21 cellular contexts compared by ENCODE assay signal in the genomic region with DNA sequence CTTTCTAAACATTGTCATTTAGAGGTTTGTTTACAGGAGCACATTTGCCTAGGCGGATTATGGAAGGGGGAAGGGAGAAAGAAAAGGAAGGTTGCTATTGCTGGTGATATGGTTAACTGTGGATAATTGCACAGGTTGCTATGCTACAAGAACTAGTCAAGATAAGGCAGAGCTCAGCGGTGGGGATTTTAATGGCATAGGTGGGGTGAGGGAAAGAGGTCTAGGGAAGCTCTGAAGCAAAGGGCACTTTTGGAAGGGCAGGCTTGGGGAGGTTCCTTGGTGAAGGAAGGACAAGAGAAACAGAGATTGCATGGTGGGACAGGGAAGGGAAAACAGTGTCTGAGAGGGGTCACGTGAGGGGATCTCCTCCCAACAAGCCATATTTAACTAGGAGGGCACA. TPM values are rescaled to one million over a fixed set of nuclear protein-coding genes. Genes with fewer than 3 reads are reported as not detected.
DNase-seq lines count a peak whose midpoint lies in the region; ATAC-seq, FAIRE-seq and TF ChIP-seq lines count a peak whose summit lies in the region.
"Had no signal": no experiment of that assay in that cellular context is flagged by ENCODE, and none has a peak within 500 bp of the region (broad histone marks: within the 10 kb centered on the region; RNA-seq: fewer than 3 reads in every experiment).

No MANE protein-coding gene starts in this region.

- peaks cover 13% of the 10 kb centered on the region for H3K4me1 Mint-ChIP-seq in GM23338
- H3K4me1 Mint-ChIP-seq in nephron: peaks cover 16% of the 10 kb centered on the region
- H3K4me1 Mint-ChIP-seq in CD8-positive, alpha-beta T cell (ENCODE audit: low read depth): no peaks in the 10 kb centered on the region
- H3K4me1 Mint-ChIP-seq: activated CD4-positive, alpha-beta memory T cell treated with anti-CD3 and anti-CD28 coated beads, Interleukin-2, amount 10 ng/mL, durations not matched to agents 7 days and 5 days had no signal

- peaks cover 4% of the 10 kb centered on the region for H3K27me3 Mint-ChIP-seq in GM23338 (ENCODE audit: insufficient read depth, low read depth, poor library complexity)
- no peaks in the 10 kb centered on the region for H3K27me3 Mint-ChIP-seq in nephron (ENCODE audit: low read depth)
- peaks cover 10% of the 10 kb centered on the region for H3K27me3 Mint-ChIP-seq in CD8-positive, alpha-beta T cell (ENCODE audit: low read depth)

- H2AFZ ChIP-seq in GM23338: peak overlapping the region; percentile 94

- no peaks in the 10 kb centered on the region; the same call in 1 of the 2 replicates for H3K9me2 ChIP-seq in GM23338 (ENCODE audit: insufficient read depth)

- no peaks in the 10 kb centered on the region for H3K9me3 ChIP-seq in CD8-positive, alpha-beta T cell (ENCODE audit: low read length)
- H3K9me3 ChIP-seq: left ventricle myocardium inferior had no signal

- H3F3A ChIP-seq in GM23338 (replicated peaks; ENCODE audit: low read depth): no peaks in the 10 kb centered on the region

- peaks cover 15% of the 10 kb centered on the region for H3K4me1 ChIP-seq in GM23338 (ENCODE audit: insufficient read depth)
- H3K4me1 ChIP-seq in CD8-positive, alpha-beta T cell (ENCODE audit: insufficient read depth, low read length): no peaks in the 10 kb centered on the region

- 0 out of 2 replicates have a peak overlapping the region, but pooled peaks have one; percentile 8 for H3K4me2 ChIP-seq in GM23338

- peak overlapping the region; percentile 56 for H3K27ac Mint-ChIP-seq in GM23338
- peak overlapping the region in 2 of 3 experiments; percentile 30 to 89 for H3K27ac Mint-ChIP-seq in nephron
- no peak overlapping the region for H3K27ac Mint-ChIP-seq in CD8-positive, alpha-beta T cell
- H3K27ac Mint-ChIP-seq: activated CD4-positive, alpha-beta memory T cell treated with anti-CD3 and anti-CD28 coated beads, Interleukin-2, amount 10 ng/mL, durations not matched to agents 7 days and 5 days had no signal

- H3K36me3 ChIP-seq in GM23338 (ENCODE audit: insufficient read depth): no peaks in the 10 kb centered on the region
- no peaks in the 10 kb centered on the region for H3K36me3 ChIP-seq in CD8-positive, alpha-beta T cell (ENCODE audit: insufficient read depth, low read length)
- H3K36me3 ChIP-seq: left ventricle myocardium inferior had no signal

- TF ChIP-seq CTCF in GM23338 (conservative IDR thresholded peaks at IDR 0.05; ENCODE audit: low read depth in 2 of 2) (no peak), nephron (IDR thresholded peaks at IDR 0.05; ENCODE audit: unreplicated experiment in 3 of 3) (no peak)
- no peak for TF ChIP-seq CTCF in CD8-positive, alpha-beta T cell (IDR thresholded peaks at IDR 0.05)

- peaks cover 4% of the 10 kb centered on the region; the same call in 1 of the 3 replicates for H3K9me3 Mint-ChIP-seq in GM23338
- H3K9me3 Mint-ChIP-seq in nephron: peaks cover 4% of the 10 kb centered on the region
- no peaks in the 10 kb centered on the region for H3K9me3 Mint-ChIP-seq in CD8-positive, alpha-beta T cell
- H3K9me3 Mint-ChIP-seq: activated CD4-positive, alpha-beta memory T cell treated with anti-CD3 and anti-CD28 coated beads, Interleukin-2, amount 10 ng/mL, durations not matched to agents 7 days and 5 days had no signal

- H3K27ac ChIP-seq in GM23338 (ENCODE audit: low read depth): no peak overlapping the region
- no peak overlapping the region for H3K27ac ChIP-seq in CD8-positive, alpha-beta T cell (ENCODE audit: low read depth, low read length)
- H3K27ac ChIP-seq: C4-2B, left ventricle myocardium inferior had no signal

- no peak for ATAC-seq in GM23338
- ATAC-seq in CD8-positive, alpha-beta T cell: no peak

- intact Hi-C loops in CD8-positive, alpha-beta T cell (cut with DNase I, micrococcal nuclease): loop anchor here in 1 of 2 experiments (2.0 to 10.0 kb wide), 3 partner anchors 230 to 990 kb away; no protein-coding TSS in a partner anchor

- no peaks in the 10 kb centered on the region for H4K20me1 ChIP-seq in GM23338 (replicated peaks; ENCODE audit: insufficient read depth)

- no peak overlapping the region for H3K4me3 Mint-ChIP-seq in GM23338
- no peak overlapping the region for H3K4me3 Mint-ChIP-seq in nephron
- H3K4me3 Mint-ChIP-seq in CD8-positive, alpha-beta T cell: no peak overlapping the region
- H3K4me3 Mint-ChIP-seq: activated CD4-positive, alpha-beta memory T cell treated with anti-CD3 and anti-CD28 coated beads, Interleukin-2, amount 10 ng/mL, durations not matched to agents 7 days and 5 days had no signal

- peak; percentile 58 for FAIRE-seq in colon (lab: Jason Lieb, UNC)

- CTCF ChIA-PET in CD8-positive, alpha-beta T cell (lab: Charles Lee): interaction anchor here (0.9 to 3.1 kb wide), 14 partner anchors 8 to 372 kb away, joined by 3 to 16 read pairs (median 4); a partner anchor contains a TSS

- no peaks in the 10 kb centered on the region for H3K27me3 ChIP-seq in GM23338 (ENCODE audit: insufficient read depth)
- no peaks in the 10 kb centered on the region for H3K27me3 ChIP-seq in CD8-positive, alpha-beta T cell (ENCODE audit: insufficient read depth, low read length)

- peaks cover 3% of the 10 kb centered on the region; the same call in 1 of the 3 replicates for H3K36me3 Mint-ChIP-seq in GM23338 (ENCODE audit: low read depth)
- no peaks in the 10 kb centered on the region for H3K36me3 Mint-ChIP-seq in nephron (ENCODE audit: low read depth)
- H3K36me3 Mint-ChIP-seq in CD8-positive, alpha-beta T cell: no peaks in the 10 kb centered on the region

- POLR2A ChIA-PET in CD8-positive, alpha-beta T cell (lab: Charles Lee): no interaction called here

- H3K79me2 ChIP-seq in GM23338 (replicated peaks; ENCODE audit: insufficient read depth): no peaks in the 10 kb centered on the region

- DNase-seq in GM23338 (ENCODE audit: low spot score) (no peak), NCI-H146 (lab: John Stamatoyannopoulos, UW) (peak; percentile 57), middle frontal gyrus (ENCODE audit: extremely low spot score, low spot score) (no peak), AG08395 (ENCODE audit: low spot score) (no peak)
- no peak for DNase-seq in CD8-positive, alpha-beta T cell
- DNase-seq in activated CD4-positive, CD25-positive, alpha-beta regulatory T cell (lab: John Stamatoyannopoulos, UW): no peak
- DNase-seq: activated CD4-positive, alpha-beta memory T cell treated with anti-CD3 and anti-CD28 coated beads, Interleukin-2, amount 10 ng/mL, durations not matched to agents 7 days and 5 days; activated naive CD4-positive, alpha-beta T cell; HCEC 1CT; left ventricle myocardium inferior; NCI-H2029 treated with DMSO at 0.1 percent for 48 hours; stimulated activated naive CD4-positive, alpha-beta T cell; T-helper 9 cell had no signal

- no peak overlapping the region for H3K4me3 ChIP-seq in GM23338
- H3K4me3 ChIP-seq in CD8-positive, alpha-beta T cell (ENCODE audit: low read depth, low read length): no peak overlapping the region
- H3K4me3 ChIP-seq: left ventricle myocardium inferior had no signal

TF ChIP-seq in GM23338, 12 proteins besides CTCF, POLR2A, EP300 and RAD21:
- TF ChIP-seq EZH2 (IDR thresholded peaks at IDR 0.05; ENCODE audit: low read depth, unreplicated experiment): no peak
- no peak for TF ChIP-seq NANOG (IDR thresholded peaks at IDR 0.05; ENCODE audit: borderline replicate concordance)

RNA-seq across cellular contexts. Expression of a gene that starts 19.5 kb away (rescaled TPM):
- total RNA-seq in GM23338 (2014; rRNA removed; shearing (Covaris generic)): not detected in 2 replicates
- not detected in 2 replicates for polyA plus RNA-seq in GM23338 (2016; fragmentation: Nextera tagmentation; extraction: Ambion mirVana)
- total RNA-seq in CD8-positive, alpha-beta T cell: not detected
- total RNA-seq: activated CD4-positive, alpha-beta memory T cell treated with anti-CD3 and anti-CD28 coated beads, Interleukin-2, amount 10 ng/mL, durations not matched to agents 7 days and 5 days; epithelial cell of proximal tubule; G401; left ventricle myocardium inferior; mononuclear cell; NCI-H460 had no signal
- polyA plus RNA-seq: AG04450 had no signal
